ENCODE assay signal across 8 cellular contexts in the genomic region with DNA sequence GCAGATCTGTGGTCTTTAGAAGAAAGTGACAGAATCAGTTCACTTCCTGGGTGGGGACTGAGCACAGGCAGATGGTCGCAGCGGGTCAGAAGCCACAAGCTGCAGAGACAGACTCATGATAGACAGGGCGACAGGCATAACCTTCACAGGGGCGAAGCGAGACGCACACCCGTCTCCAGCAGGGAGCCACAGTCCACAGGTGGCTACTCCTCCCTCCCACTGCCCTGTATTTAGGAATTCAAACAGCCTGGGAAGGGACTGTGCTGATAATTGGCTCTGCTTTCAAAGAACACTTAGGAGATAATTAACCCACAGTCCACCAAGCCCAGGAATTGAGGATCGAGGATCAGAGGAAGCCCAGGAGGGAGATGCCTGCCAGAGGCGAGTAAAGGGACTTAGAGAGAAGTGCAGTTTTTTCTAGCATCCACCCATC. TPM values are rescaled to one million over a fixed set of nuclear protein-coding genes. Genes with fewer than 3 reads are reported as not detected.
DNase-seq lines count a peak whose midpoint lies in the region; ATAC-seq lines count a peak whose summit lies in the region.

No MANE protein-coding gene starts in this region.

- H3K4me3 ChIP-seq in trophoblast cell (ENCODE audit: low read depth, low read length): no peak overlapping the region

- DNase-seq in DMS79 treated with DMSO at 0.1 percent for 48 hours (lab: John Stamatoyannopoulos, UW) (peak; percentile 54), NCI-H748 (lab: John Stamatoyannopoulos, UW; ENCODE audit: unreplicated experiment) (peak; percentile 76), trophoblast cell (peak; percentile 11 to 33), HUDEP-2 (lab: John Stamatoyannopoulos, UW; ENCODE audit: unreplicated experiment in 76 of 76) (no peak)
- DNase-seq in effector memory CD8-positive, alpha-beta T cell: no peak

- no peak overlapping the region for H4K12ac ChIP-seq in trophoblast cell (ENCODE audit: low read depth, low read length)

- H3K27ac ChIP-seq in trophoblast cell (ENCODE audit: low read depth, low read length): no peak overlapping the region

- H3K14ac ChIP-seq in trophoblast cell (ENCODE audit: low read length): no peak overlapping the region

- ATAC-seq in GM21447 (IDR thresholded peaks at IDR 0.05; ENCODE audit: unreplicated experiment) (peak; percentile 42), HG03521 (IDR thresholded peaks at IDR 0.05; ENCODE audit: unreplicated experiment) (no peak), HG02571 (IDR thresholded peaks at IDR 0.05; ENCODE audit: unreplicated experiment) (no peak)
- ATAC-seq in effector memory CD8-positive, alpha-beta T cell (replicated peaks): peak; percentile 94

- H3K9ac ChIP-seq in trophoblast cell (ENCODE audit: low read length): no peak overlapping the region

- no peak overlapping the region for H4K91ac ChIP-seq in trophoblast cell (ENCODE audit: low read depth, low read length)

- peaks cover 4% of the 10 kb centered on the region for H3K79me1 ChIP-seq in trophoblast cell (ENCODE audit: low read length)

- H2BK12ac ChIP-seq in trophoblast cell (ENCODE audit: low read length): peak overlapping the region; percentile 82

- H3K4me1 Mint-ChIP-seq in effector memory CD8-positive, alpha-beta T cell (ENCODE audit: low read depth in 2 of 2): peaks cover 18 to 19% of the 10 kb centered on the region in 2 donors

- H3K9me3 ChIP-seq in trophoblast cell (ENCODE audit: insufficient read depth, low read depth, low read length): no peaks in the 10 kb centered on the region

- no peak overlapping the region for H3K4me2 ChIP-seq in trophoblast cell (ENCODE audit: low read length)

- H3K9me3 Mint-ChIP-seq in effector memory CD8-positive, alpha-beta T cell: no peaks in the 10 kb centered on the region

- no peak overlapping the region for H3K23ac ChIP-seq in trophoblast cell (ENCODE audit: low read length)

- peak overlapping the region; percentile 63 to 69 for H3K27ac Mint-ChIP-seq in effector memory CD8-positive, alpha-beta T cell

- H2AK5ac ChIP-seq in trophoblast cell (ENCODE audit: low read length): peak overlapping the region; percentile 52

- H3K4ac ChIP-seq in trophoblast cell (ENCODE audit: low read depth, low read length): peak overlapping the region; percentile 51

- peaks cover 12 to 14% of the 10 kb centered on the region in 2 experiments for H3K4me1 ChIP-seq in trophoblast cell (ENCODE audit: control insufficient read depth in 1 of 2, insufficient read depth in 2 of 2, low read length in 2 of 2)

- H3K36me3 ChIP-seq in trophoblast cell (ENCODE audit: control insufficient read depth in 1 of 2, insufficient read depth in 2 of 2, low read length in 2 of 2): no peaks in the 10 kb centered on the region

- H2BK5ac ChIP-seq in trophoblast cell (ENCODE audit: low read depth, low read length, poor library complexity): peak overlapping the region; percentile 15

- H3K27me3 ChIP-seq in trophoblast cell (ENCODE audit: insufficient read depth, low read length): peaks cover 3% of the 10 kb centered on the region

- H3K36me3 Mint-ChIP-seq in effector memory CD8-positive, alpha-beta T cell (ENCODE audit: insufficient read depth): peaks cover 9% of the 10 kb centered on the region

- peaks cover 15 to 19% of the 10 kb centered on the region in 2 donors for H3K27me3 Mint-ChIP-seq in effector memory CD8-positive, alpha-beta T cell

- no peak overlapping the region for H4K8ac ChIP-seq in trophoblast cell (ENCODE audit: low read depth, low read length)

- peak overlapping the region; percentile 61 to 80 for H3K4me3 Mint-ChIP-seq in effector memory CD8-positive, alpha-beta T cell

- H2AFZ ChIP-seq in trophoblast cell (ENCODE audit: insufficient read depth, low read length, poor library complexity): no peak overlapping the region

- peak overlapping the region; percentile 39 for H3K18ac ChIP-seq in trophoblast cell (ENCODE audit: low read length)

- WGBS in trophoblast cell (ENCODE audit: extremely low coverage, insufficient coverage, insufficient read length): no CpG with 5 or more reads among the region's 9 CpGs

- no peak overlapping the region for H2BK120ac ChIP-seq in trophoblast cell (ENCODE audit: insufficient read depth, low read length, poor library complexity)

- H3K79me2 ChIP-seq in trophoblast cell (ENCODE audit: control insufficient read depth, insufficient read depth, low read length, poor library complexity): no peaks in the 10 kb centered on the region

RNA-seq across cellular contexts. Expression of a gene that starts 23.2 kb away (rescaled TPM):
- polyA plus RNA-seq in trophoblast cell (2013): 2.4 and 2.9 TPM in 2 replicates

RNA-seq across cellular contexts. Expression of a gene that starts 48.4 kb away (rescaled TPM):
- not detected in 2 replicates for polyA plus RNA-seq in trophoblast cell (2013)

Comparison
In these comparisons a context has a peak if more than half of its experiments do, and no peak if none do; other contexts are left out.
1. DNase-seq: peak in DMS79 treated with DMSO at 0.1 percent for 48 hours (single experiment), NCI-H748 (single experiment) and trophoblast cell (2 of 2); none in effector memory CD8-positive, alpha-beta T cell (0 of 3) and HUDEP-2 (0 of 76).
2. ATAC-seq: peak in GM21447 (single experiment) and effector memory CD8-positive, alpha-beta T cell (single experiment); none in HG03521 (single experiment) and HG02571 (single experiment).